Comparison of ENCODE assay signal across 3 cellular contexts in the genomic region with DNA sequence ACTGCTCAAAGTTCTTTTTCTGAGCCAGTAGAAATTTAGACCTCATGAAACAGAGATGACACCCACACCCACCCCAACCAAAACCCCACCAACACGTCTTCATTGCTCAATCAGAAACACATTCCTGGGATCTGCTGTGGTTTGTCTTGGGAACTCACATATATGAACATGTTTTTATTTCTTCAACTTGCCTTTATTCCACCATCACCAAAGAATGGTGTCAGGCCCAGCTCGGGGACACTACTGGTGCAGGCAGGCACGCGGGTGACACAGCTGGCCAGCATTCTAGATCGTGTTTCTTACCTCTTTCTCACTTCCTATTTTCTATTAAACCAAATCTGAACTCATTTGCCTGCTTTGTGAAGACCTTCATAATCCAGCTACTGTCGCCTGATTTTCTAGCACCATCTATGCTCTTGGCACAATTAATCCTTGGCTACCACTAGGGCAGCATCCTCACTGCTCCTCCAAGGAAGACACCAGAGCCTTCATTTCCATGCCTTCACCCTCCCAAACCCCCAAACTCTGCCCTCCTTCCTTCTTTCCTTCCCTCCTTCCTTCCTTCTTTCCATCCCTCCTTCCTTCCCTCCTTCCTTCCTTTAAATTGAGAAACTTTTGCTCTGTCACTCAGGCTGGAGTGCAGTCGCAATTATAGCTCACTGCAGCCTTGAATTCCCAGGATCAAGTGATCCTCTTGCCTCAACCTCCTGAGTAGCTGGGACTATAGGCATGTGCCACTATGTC.
TF ChIP-seq lines count a peak whose summit lies in the region.

No MANE protein-coding gene starts in this region.

TF ChIP-seq in SK-N-SH, 30 proteins besides CTCF, POLR2A, EP300 and RAD21 (continued from another document):
- TF ChIP-seq CHD2 (IDR thresholded peaks at IDR 0.05; ENCODE audit: low read length, partially characterized antibody): no peak

TF ChIP-seq in SK-N-SH treated with all-trans-retinoic acid at 6 μM for 48 hours, 23 proteins besides CTCF, POLR2A, EP300 and RAD21 (continued from another document):
- TF ChIP-seq, protein P1, sequence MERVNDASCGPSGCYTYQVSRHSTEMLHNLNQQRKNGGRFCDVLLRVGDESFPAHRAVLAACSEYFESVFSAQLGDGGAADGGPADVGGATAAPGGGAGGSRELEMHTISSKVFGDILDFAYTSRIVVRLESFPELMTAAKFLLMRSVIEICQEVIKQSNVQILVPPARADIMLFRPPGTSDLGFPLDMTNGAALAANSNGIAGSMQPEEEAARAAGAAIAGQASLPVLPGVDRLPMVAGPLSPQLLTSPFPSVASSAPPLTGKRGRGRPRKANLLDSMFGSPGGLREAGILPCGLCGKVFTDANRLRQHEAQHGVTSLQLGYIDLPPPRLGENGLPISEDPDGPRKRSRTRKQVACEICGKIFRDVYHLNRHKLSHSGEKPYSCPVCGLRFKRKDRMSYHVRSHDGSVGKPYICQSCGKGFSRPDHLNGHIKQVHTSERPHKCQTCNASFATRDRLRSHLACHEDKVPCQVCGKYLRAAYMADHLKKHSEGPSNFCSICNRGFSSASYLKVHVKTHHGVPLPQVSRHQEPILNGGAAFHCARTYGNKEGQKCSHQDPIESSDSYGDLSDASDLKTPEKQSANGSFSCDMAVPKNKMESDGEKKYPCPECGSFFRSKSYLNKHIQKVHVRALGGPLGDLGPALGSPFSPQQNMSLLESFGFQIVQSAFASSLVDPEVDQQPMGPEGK (CRISPR knock-in tag; IDR thresholded peaks at IDR 0.05; ENCODE audit: borderline replicate concordance): no peak
- TF ChIP-seq GLIS3 (CRISPR knock-in tag; IDR thresholded peaks at IDR 0.05) (no peak), RARB (CRISPR knock-in tag; IDR thresholded peaks at IDR 0.05) (no peak), BACH2 (CRISPR knock-in tag; IDR thresholded peaks at IDR 0.05; ENCODE audit: borderline replicate concordance) (no peak), ISL1 (CRISPR knock-in tag; IDR thresholded peaks at IDR 0.05) (no peak), ZC3H10 (CRISPR knock-in tag; IDR thresholded peaks at IDR 0.05) (no peak), ZNF565 (CRISPR knock-in tag; conservative IDR thresholded peaks at IDR 0.05; ENCODE audit: low read depth) (no peak), TOX (CRISPR knock-in tag; IDR thresholded peaks at IDR 0.05; ENCODE audit: borderline replicate concordance) (no peak)
- TF ChIP-seq, protein P2, sequence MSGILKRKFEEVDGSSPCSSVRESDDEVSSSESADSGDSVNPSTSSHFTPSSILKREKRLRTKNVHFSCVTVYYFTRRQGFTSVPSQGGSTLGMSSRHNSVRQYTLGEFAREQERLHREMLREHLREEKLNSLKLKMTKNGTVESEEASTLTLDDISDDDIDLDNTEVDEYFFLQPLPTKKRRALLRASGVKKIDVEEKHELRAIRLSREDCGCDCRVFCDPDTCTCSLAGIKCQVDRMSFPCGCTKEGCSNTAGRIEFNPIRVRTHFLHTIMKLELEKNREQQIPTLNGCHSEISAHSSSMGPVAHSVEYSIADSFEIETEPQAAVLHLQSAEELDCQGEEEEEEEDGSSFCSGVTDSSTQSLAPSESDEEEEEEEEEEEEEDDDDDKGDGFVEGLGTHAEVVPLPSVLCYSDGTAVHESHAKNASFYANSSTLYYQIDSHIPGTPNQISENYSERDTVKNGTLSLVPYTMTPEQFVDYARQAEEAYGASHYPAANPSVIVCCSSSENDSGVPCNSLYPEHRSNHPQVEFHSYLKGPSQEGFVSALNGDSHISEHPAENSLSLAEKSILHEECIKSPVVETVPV (CRISPR knock-in tag; IDR thresholded peaks at IDR 0.05): no peak
- TF ChIP-seq, protein P3, sequence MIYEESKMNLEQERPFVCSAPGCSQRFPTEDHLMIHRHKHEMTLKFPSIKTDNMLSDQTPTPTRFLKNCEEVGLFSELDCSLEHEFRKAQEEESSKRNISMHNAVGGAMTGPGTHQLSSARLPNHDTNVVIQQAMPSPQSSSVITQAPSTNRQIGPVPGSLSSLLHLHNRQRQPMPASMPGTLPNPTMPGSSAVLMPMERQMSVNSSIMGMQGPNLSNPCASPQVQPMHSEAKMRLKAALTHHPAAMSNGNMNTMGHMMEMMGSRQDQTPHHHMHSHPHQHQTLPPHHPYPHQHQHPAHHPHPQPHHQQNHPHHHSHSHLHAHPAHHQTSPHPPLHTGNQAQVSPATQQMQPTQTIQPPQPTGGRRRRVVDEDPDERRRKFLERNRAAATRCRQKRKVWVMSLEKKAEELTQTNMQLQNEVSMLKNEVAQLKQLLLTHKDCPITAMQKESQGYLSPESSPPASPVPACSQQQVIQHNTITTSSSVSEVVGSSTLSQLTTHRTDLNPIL (CRISPR knock-in tag; IDR thresholded peaks at IDR 0.05; ENCODE audit: low read depth): no peak
TF ChIP-seq in SK-N-SH treated with all-trans-retinoic acid at 6 μM for 48 hours: peak in this region for 0.

TF ChIP-seq in WTC11, 78 proteins besides CTCF, POLR2A, EP300 and RAD21:
- no peak for TF ChIP-seq ZNF281 (CRISPR knock-in tag; IDR thresholded peaks at IDR 0.05)
- no peak for TF ChIP-seq FOXP4 (CRISPR knock-in tag; IDR thresholded peaks at IDR 0.05)
- TF ChIP-seq PRRX2 (CRISPR knock-in tag; IDR thresholded peaks at IDR 0.05): no peak
- TF ChIP-seq JAZF1 (CRISPR knock-in tag; IDR thresholded peaks at IDR 0.05): no peak
- no peak for TF ChIP-seq FOXJ3 (CRISPR knock-in tag; IDR thresholded peaks at IDR 0.05; ENCODE audit: borderline replicate concordance)
- TF ChIP-seq, protein P4, sequence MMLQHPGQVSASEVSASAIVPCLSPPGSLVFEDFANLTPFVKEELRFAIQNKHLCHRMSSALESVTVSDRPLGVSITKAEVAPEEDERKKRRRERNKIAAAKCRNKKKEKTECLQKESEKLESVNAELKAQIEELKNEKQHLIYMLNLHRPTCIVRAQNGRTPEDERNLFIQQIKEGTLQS (CRISPR knock-in tag; conservative IDR thresholded peaks at IDR 0.05): no peak
- TF ChIP-seq TEAD4 (CRISPR knock-in tag; IDR thresholded peaks at IDR 0.05): no peak
- no peak for TF ChIP-seq ZNF416 (CRISPR knock-in tag; IDR thresholded peaks at IDR 0.05)
- TF ChIP-seq E2F1 (CRISPR knock-in tag; IDR thresholded peaks at IDR 0.05): no peak
- no peak for TF ChIP-seq CREM (CRISPR knock-in tag; IDR thresholded peaks at IDR 0.05)
- no peak for TF ChIP-seq ZNF138 (CRISPR knock-in tag; conservative IDR thresholded peaks at IDR 0.05)
- TF ChIP-seq, protein P5, sequence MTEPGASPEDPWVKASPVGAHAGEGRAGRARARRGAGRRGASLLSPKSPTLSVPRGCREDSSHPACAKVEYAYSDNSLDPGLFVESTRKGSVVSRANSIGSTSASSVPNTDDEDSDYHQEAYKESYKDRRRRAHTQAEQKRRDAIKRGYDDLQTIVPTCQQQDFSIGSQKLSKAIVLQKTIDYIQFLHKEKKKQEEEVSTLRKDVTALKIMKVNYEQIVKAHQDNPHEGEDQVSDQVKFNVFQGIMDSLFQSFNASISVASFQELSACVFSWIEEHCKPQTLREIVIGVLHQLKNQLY (CRISPR knock-in tag; IDR thresholded peaks at IDR 0.05): no peak
- TF ChIP-seq GTF2I (CRISPR knock-in tag; conservative IDR thresholded peaks at IDR 0.05): no peak
- TF ChIP-seq RORB (CRISPR knock-in tag; IDR thresholded peaks at IDR 0.05): no peak
TF ChIP-seq in WTC11: peak in this region for 0.
